In the genomic region with DNA sequence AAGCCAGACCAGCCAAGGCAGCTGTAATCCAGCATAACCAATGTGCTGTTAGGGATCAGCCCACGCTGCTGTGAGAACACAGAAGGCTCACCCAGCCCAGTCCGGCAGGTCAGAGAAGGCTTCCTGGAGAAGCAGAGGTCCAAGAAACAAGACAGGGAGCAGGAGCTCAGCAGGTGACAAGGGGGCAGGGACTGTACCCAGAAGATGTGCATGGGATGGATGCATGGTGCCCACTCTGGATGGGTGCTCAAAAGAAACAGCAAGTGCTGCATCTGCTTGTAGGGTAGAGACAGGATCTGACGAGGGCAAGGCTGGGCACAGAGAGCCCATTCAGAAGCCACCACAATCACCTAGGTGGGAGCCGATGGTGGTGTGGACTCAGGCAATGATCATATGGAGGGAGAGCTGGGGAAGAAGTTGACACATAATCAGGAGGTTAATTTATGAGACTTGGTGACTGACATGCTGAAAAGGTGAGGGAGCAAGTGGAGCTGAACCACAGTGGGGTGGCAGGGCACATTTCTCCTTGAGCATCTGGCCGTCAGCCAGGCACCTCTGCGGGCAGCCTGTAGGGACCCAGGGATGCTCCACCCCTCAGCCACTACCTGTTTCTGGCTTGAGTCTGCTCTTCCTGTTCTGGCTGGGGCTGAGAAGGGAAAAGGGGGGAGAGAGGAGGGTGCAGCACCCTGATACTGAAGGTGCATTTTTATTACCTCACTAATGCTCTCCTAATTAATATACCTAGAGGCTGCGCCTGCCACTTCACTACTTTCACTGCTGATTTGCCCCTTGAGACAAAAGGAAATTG, we compare ENCODE assay signal across 11 cellular contexts.
A peak's percentile ranks its signal among the peaks of the same experiment; 100 is the strongest.
DNase-seq lines count a peak whose midpoint lies in the region; ATAC-seq lines count a peak whose summit lies in the region.
"Had no signal": no experiment of that assay in that cellular context is flagged by ENCODE, and none has a peak within 500 bp of the region (broad histone marks: within the 10 kb centered on the region; RNA-seq: fewer than 3 reads in every experiment).

No MANE protein-coding gene starts in this region.

- H3K36me3 Mint-ChIP-seq in CD4-positive, CD25-positive, alpha-beta regulatory T cell: no peaks in the 10 kb centered on the region
- H3K36me3 Mint-ChIP-seq: naive B cell had no signal

- H4K20me1 ChIP-seq in Karpas-422 (ENCODE audit: insufficient read depth, low read depth, low read length): no peaks in the 10 kb centered on the region

- H3K9ac ChIP-seq in Karpas-422 (ENCODE audit: low read length): peak overlapping the region; percentile 33; the same call in 1 of the 2 replicates

- H3K27ac Mint-ChIP-seq in CD4-positive, CD25-positive, alpha-beta regulatory T cell: peak overlapping the region in 2 of 3 donors; percentile 18 to 39

- peak overlapping the region; percentile 63 for H3K4me2 ChIP-seq in Karpas-422 (ENCODE audit: low read depth, low read length, poor library complexity, severe bottlenecking)

- peak in 1 of 3 donors; percentile 27 for DNase-seq in CD4-positive, CD25-positive, alpha-beta regulatory T cell
- DNase-seq in Karpas-422 (peak; percentile 76), NCI-H510A (lab: John Stamatoyannopoulos, UW) (peak; percentile 89), amniotic stem cell (lab: John Stamatoyannopoulos, UW) (no peak)
- no peak for DNase-seq in NK-92 treated with Interleukin-12 subunit alpha and Interleukin-12 subunit beta, amount 100 ng/mL, for 24 hours (lab: John Stamatoyannopoulos, UW)
- no peak for DNase-seq in activated CD4-positive, alpha-beta T cell treated with anti-CD3 and anti-CD28 coated beads for 1 hour
- DNase-seq: activated T-cell treated with anti-CD3 and anti-CD28 coated beads, Interleukin-2, amount 50 U/mL, for 4 hours; central memory CD4-positive, alpha-beta T cell; naive B cell had no signal

- H3K27ac ChIP-seq in CD4-positive, CD25-positive, alpha-beta regulatory T cell (ENCODE audit: insufficient read depth, low read length, poor library complexity, severe bottlenecking): no peak overlapping the region
- no peak overlapping the region for H3K27ac ChIP-seq in Karpas-422 (ENCODE audit: low read length)

- peaks cover 12% of the 10 kb centered on the region for H3K4me1 ChIP-seq in CD4-positive, CD25-positive, alpha-beta regulatory T cell (ENCODE audit: control insufficient read depth, insufficient read depth, low read length, poor library complexity, severe bottlenecking)
- peaks cover 20% of the 10 kb centered on the region for H3K4me1 ChIP-seq in Karpas-422 (ENCODE audit: low read length)

- peak in 1 of 2 donors; percentile 27 for ATAC-seq in CD4-positive, CD25-positive, alpha-beta regulatory T cell (ENCODE audit: low read depth in 2 of 2)
- ATAC-seq in esophagus mucosa (peak; percentile 41), HG03565 (IDR thresholded peaks at IDR 0.05; ENCODE audit: unreplicated experiment) (no peak)
- ATAC-seq: activated T-cell treated with anti-CD3 and anti-CD28 coated beads, Interleukin-2, amount 50 U/mL, for 4 hours had no signal

- H3K4me1 Mint-ChIP-seq in CD4-positive, CD25-positive, alpha-beta regulatory T cell: peaks cover 0 to 19% (median 2%) of the 10 kb centered on the region in 4 donors
- H3K4me1 Mint-ChIP-seq: naive B cell had no signal

- no peaks in the 10 kb centered on the region for H3K79me2 ChIP-seq in Karpas-422 (ENCODE audit: low read length)

- no peaks in the 10 kb centered on the region for H3K27me3 Mint-ChIP-seq in CD4-positive, CD25-positive, alpha-beta regulatory T cell

- peak overlapping the region; percentile 49; the same call in 1 of the 2 replicates for H2AFZ ChIP-seq in Karpas-422 (ENCODE audit: low read length)

- no peak overlapping the region for H3K4me3 ChIP-seq in CD4-positive, CD25-positive, alpha-beta regulatory T cell (ENCODE audit: low read depth, low read length)
- H3K4me3 ChIP-seq in Karpas-422 (ENCODE audit: low read length): peak overlapping the region; percentile 36; the same call in 1 of the 2 replicates

- H3K9me2 ChIP-seq in Karpas-422 (replicated peaks; ENCODE audit: insufficient read depth, low read length): no peaks in the 10 kb centered on the region

- no peaks in the 10 kb centered on the region for H3K36me3 ChIP-seq in CD4-positive, CD25-positive, alpha-beta regulatory T cell (ENCODE audit: control insufficient read depth, insufficient read depth, low read length)
- H3K36me3 ChIP-seq in Karpas-422 (ENCODE audit: insufficient read depth, low read length): no peaks in the 10 kb centered on the region

- no peaks in the 10 kb centered on the region for H3K9me3 ChIP-seq in CD4-positive, CD25-positive, alpha-beta regulatory T cell (ENCODE audit: control insufficient read depth in 2 of 2, low read length in 2 of 2)
- H3K9me3 ChIP-seq in Karpas-422 (ENCODE audit: low read length): no peaks in the 10 kb centered on the region

- peaks cover 0 to 3% (median 0%) of the 10 kb centered on the region in 7 donors for H3K9me3 Mint-ChIP-seq in CD4-positive, CD25-positive, alpha-beta regulatory T cell
- H3K9me3 Mint-ChIP-seq: activated T-cell treated with anti-CD3 and anti-CD28 coated beads, Interleukin-2, amount 50 U/mL, for 4 hours had no signal

- H3K27me3 ChIP-seq in CD4-positive, CD25-positive, alpha-beta regulatory T cell (ENCODE audit: control insufficient read depth, insufficient read depth, low read length): no peaks in the 10 kb centered on the region
- H3K27me3 ChIP-seq in Karpas-422 (ENCODE audit: low read length): no peaks in the 10 kb centered on the region

- peak overlapping the region in 3 of 4 donors; percentile 3 to 81 (median 6) for H3K4me3 Mint-ChIP-seq in CD4-positive, CD25-positive, alpha-beta regulatory T cell
- H3K4me3 Mint-ChIP-seq: activated T-cell treated with anti-CD3 and anti-CD28 coated beads, Interleukin-2, amount 50 U/mL, for 4 hours; naive B cell had no signal

Comparison
In these comparisons a context has a peak if more than half of its experiments do, and no peak if none do; other contexts are left out.
1. DNase-seq: peak in Karpas-422 (single experiment) and NCI-H510A (single experiment); none in amniotic stem cell (single experiment), NK-92 treated with Interleukin-12 subunit alpha and Interleukin-12 subunit beta, amount 100 ng/mL, for 24 hours (single experiment) and activated CD4-positive, alpha-beta T cell treated with anti-CD3 and anti-CD28 coated beads for 1 hour (single experiment).